ENCODE assay signal across 8 cellular contexts in genomic region chr5:36150676-36151433, GRCh38. TPM values are rescaled to one million over a fixed set of nuclear protein-coding genes. Genes with fewer than 3 reads are reported as not detected.
DNase-seq lines count a peak whose midpoint lies in the region; ATAC-seq lines count a peak whose summit lies in the region.

No MANE protein-coding gene starts in this region.

- H3K36me3 ChIP-seq in muscle layer of duodenum (ENCODE audit: control insufficient read depth in 1 of 2, insufficient read depth in 2 of 2, low read length in 2 of 2), result peaks cover 0 to 7% of the 10 kb centered on the region in 2 donors

- DNase-seq in activated CD4-positive, alpha-beta T cell treated with anti-CD3 and anti-CD28 coated beads for 36 hours, result peak; percentile 82
- no peak for DNase-seq in activated CD4-positive, alpha-beta T cell treated with anti-CD3 and anti-CD28 coated beads for 1 hour
- DNase-seq in NCI-H748 (lab: John Stamatoyannopoulos, UW; ENCODE audit: unreplicated experiment), result peak; percentile 97
- DNase-seq in activated CD8-positive, alpha-beta memory T cell treated with anti-CD3 and anti-CD28 coated beads, Interleukin-2, amount 50 U/mL, for 48 hours, result peak; percentile 77
- DNase-seq in epithelial cell of prostate (ENCODE audit: low read depth, low spot score), result no peak
- peak; percentile 22 for DNase-seq in stromal cell of bone marrow (ENCODE audit: low read depth)

- H3K4me3 ChIP-seq in muscle layer of duodenum (ENCODE audit: low read depth in 1 of 2, low read length in 2 of 2), result peak overlapping the region; percentile 87 to 96

- CTCF ChIA-PET in activated CD4-positive, alpha-beta T cell treated with anti-CD3 and anti-CD28 coated beads for 36 hours (lab: Charles Lee), result interaction anchor here (0.6 to 3.6 kb wide), 7 partner anchors 11 to 1244 kb away, joined by 3 to 18 read pairs (median 4); partner anchors contain the start of gene NADK2

- peaks cover 27% of the 10 kb centered on the region for H3K36me3 Mint-ChIP-seq in activated CD4-positive, alpha-beta T cell treated with anti-CD3 and anti-CD28 coated beads for 36 hours (ENCODE audit: low read depth)

- H3K4me1 ChIP-seq in muscle layer of duodenum (ENCODE audit: control insufficient read depth in 1 of 2, insufficient read depth in 2 of 2, low read length in 2 of 2), result peaks cover 9 to 18% of the 10 kb centered on the region in 2 donors

- peak overlapping the region; percentile 91 for H3K27ac Mint-ChIP-seq in activated CD4-positive, alpha-beta T cell treated with anti-CD3 and anti-CD28 coated beads for 36 hours

- peaks cover 51% of the 10 kb centered on the region for H3K4me1 Mint-ChIP-seq in activated CD4-positive, alpha-beta T cell treated with anti-CD3 and anti-CD28 coated beads for 36 hours

- H3K4me3 Mint-ChIP-seq in activated CD4-positive, alpha-beta T cell treated with anti-CD3 and anti-CD28 coated beads for 36 hours, result peak overlapping the region; percentile 97

- H3K27ac ChIP-seq in epithelial cell of prostate, result peak overlapping the region; percentile 58
- peak overlapping the region; percentile 65 for H3K27ac ChIP-seq in muscle layer of duodenum (ENCODE audit: low read length)

- H3K9me3 ChIP-seq in muscle layer of duodenum (ENCODE audit: control insufficient read depth in 1 of 2, low read length in 2 of 2), result no peaks in the 10 kb centered on the region

- H3K27me3 Mint-ChIP-seq in activated CD4-positive, alpha-beta T cell treated with anti-CD3 and anti-CD28 coated beads for 36 hours, result no peaks in the 10 kb centered on the region

- intact Hi-C loops in activated CD4-positive, alpha-beta T cell treated with anti-CD3 and anti-CD28 coated beads for 36 hours (cut with DNase I, micrococcal nuclease), result loop anchor here (1.0 to 5.0 kb wide), 5 partner anchors 91 to 1314 kb away; partner anchors contain the start of genes NIPBL (in 2 of the 2), BRIX1 (in 1 of the 2), DNAJC21 (in 1 of the 2) and RAD1 (in 1 of the 2)

- peak; percentile 45 for ATAC-seq in activated CD4-positive, alpha-beta T cell treated with anti-CD3 and anti-CD28 coated beads for 36 hours
- ATAC-seq in HG03378 (IDR thresholded peaks at IDR 0.05; ENCODE audit: unreplicated experiment), result peak; percentile 27

- POLR2A ChIA-PET in activated CD4-positive, alpha-beta T cell treated with anti-CD3 and anti-CD28 coated beads for 36 hours (lab: Charles Lee), result interaction anchor here (0.6 to 2.4 kb wide), 6 partner anchors 12 to 540 kb away, joined by 3 to 16 read pairs (median 4); partner anchors contain the start of gene NADK2

- no peaks in the 10 kb centered on the region for H3K9me3 Mint-ChIP-seq in activated CD4-positive, alpha-beta T cell treated with anti-CD3 and anti-CD28 coated beads for 36 hours (ENCODE audit: low read depth)

- no peaks in the 10 kb centered on the region for H3K27me3 ChIP-seq in muscle layer of duodenum (ENCODE audit: low read depth, low read length)

RNA-seq across cellular contexts. Expression of gene LMBRD2, which starts 0.8 kb away (rescaled TPM):
- total RNA-seq in activated CD4-positive, alpha-beta T cell treated with anti-CD3 and anti-CD28 coated beads for 36 hours, result 10 to 100 TPM in 1 of 2 experiments, 1 to 10 TPM in 1; 9.3 to 10.2 TPM

RNA-seq across cellular contexts. Expression of gene SKP2, which starts 1.1 kb away (rescaled TPM):
- 10 to 100 TPM; 48.0 to 56.8 TPM for total RNA-seq in activated CD4-positive, alpha-beta T cell treated with anti-CD3 and anti-CD28 coated beads for 36 hours

Comparison
In these comparisons a context has a peak if more than half of its experiments do, and no peak if none do; other contexts are left out.
1. DNase-seq: peak in activated CD4-positive, alpha-beta T cell treated with anti-CD3 and anti-CD28 coated beads for 36 hours (single experiment), NCI-H748 (single experiment), activated CD8-positive, alpha-beta memory T cell treated with anti-CD3 and anti-CD28 coated beads, Interleukin-2, amount 50 U/mL, for 48 hours (single experiment) and stromal cell of bone marrow (single experiment); none in activated CD4-positive, alpha-beta T cell treated with anti-CD3 and anti-CD28 coated beads for 1 hour (single experiment) and epithelial cell of prostate (single experiment).